8 cellular contexts compared by ENCODE assay signal in genomic region chr6:33427585-33428218, GRCh38. TPM values are rescaled to one million over a fixed set of nuclear protein-coding genes. Genes with fewer than 3 reads are reported as not detected.
DNase-seq lines count a peak whose midpoint lies in the region; ATAC-seq and TF ChIP-seq lines count a peak whose summit lies in the region.

No MANE protein-coding gene starts in this region.

- H3K27ac ChIP-seq in colonic mucosa (no peak overlapping the region), right lobe of liver (peak overlapping the region in 1 of 3 donors; percentile 18)

- H3K9ac ChIP-seq in colonic mucosa (ENCODE audit: low read depth in 2 of 2, low read length in 2 of 2), result peak overlapping the region; percentile 48 to 78

- WGBS in right lobe of liver (ENCODE audit: insufficient coverage, low coverage, low lambda C conversion rate, missing lambda C conversion rate), result 0% methylated on average over 6 of the region's 79 CpGs

- no peak for TF ChIP-seq CTCF in BE2C (IDR thresholded peaks at IDR 0.05; ENCODE audit: low read depth, low read length)
- no peak for TF ChIP-seq CTCF in HFF-Myc (IDR thresholded peaks at IDR 0.05; ENCODE audit: low read depth, low read length, missing control alignments)
- no peak for TF ChIP-seq CTCF in activated B cell treated with CpG ODN at 0.5 μM for 24 hours (IDR thresholded peaks at IDR 0.05)
- no peak for TF ChIP-seq CTCF in colonic mucosa (IDR thresholded peaks at IDR 0.05)
- no peak for TF ChIP-seq CTCF in right lobe of liver (IDR thresholded peaks at IDR 0.05)

- H3K36me3 ChIP-seq in BE2C, result no peaks in the 10 kb centered on the region
- H3K36me3 ChIP-seq in colonic mucosa, result no peaks in the 10 kb centered on the region
- H3K36me3 ChIP-seq in right lobe of liver, result no peaks in the 10 kb centered on the region

- H3K27me3 Mint-ChIP-seq in activated B cell treated with CpG ODN at 0.5 μM for 24 hours, result no peaks in the 10 kb centered on the region

- H3K4me1 ChIP-seq in BE2C (peaks cover 6% of the 10 kb centered on the region; the same call in 1 of the 2 replicates), colonic mucosa (peaks cover 7% of the 10 kb centered on the region), right lobe of liver (peaks cover 0 to 24% (median 0%) of the 10 kb centered on the region in 4 donors)

- ATAC-seq in activated B cell treated with CpG ODN at 0.5 μM for 24 hours (ENCODE audit: low read depth) (peak; percentile 22), right lobe of liver (no peak), GM18867 (IDR thresholded peaks at IDR 0.05; ENCODE audit: unreplicated experiment) (no peak)

- H3K4me1 Mint-ChIP-seq in activated B cell treated with CpG ODN at 0.5 μM for 24 hours, result peaks cover 84% of the 10 kb centered on the region

- H3K27me3 ChIP-seq in BE2C (no peaks in the 10 kb centered on the region), colonic mucosa (no peaks in the 10 kb centered on the region), right lobe of liver (no peaks in the 10 kb centered on the region)

- H3K9me3 Mint-ChIP-seq in activated B cell treated with CpG ODN at 0.5 μM for 24 hours, result no peaks in the 10 kb centered on the region

- H3K4me3 ChIP-seq in BE2C (ENCODE audit: low read depth, low read length), result peak overlapping the region; percentile 61
- peak overlapping the region; percentile 53 for H3K4me3 ChIP-seq in HFF-Myc (replicated peaks; ENCODE audit: low read depth, low read length)
- peak overlapping the region; percentile 40 for H3K4me3 ChIP-seq in colonic mucosa
- H3K4me3 ChIP-seq in right lobe of liver, result peak overlapping the region; percentile 31 to 46 (median 38)

- no peak for TF ChIP-seq POLR2A in right lobe of liver (IDR thresholded peaks at IDR 0.05)

- peak overlapping the region; percentile 87 for H3K4me3 Mint-ChIP-seq in activated B cell treated with CpG ODN at 0.5 μM for 24 hours

- CTCF ChIA-PET in activated B cell treated with CpG ODN at 0.5 μM for 24 hours (lab: Charles Lee), result no interaction called here

- intact Hi-C loops in activated B cell treated with CpG ODN at 0.5 μM for 24 hours (cut with micrococcal nuclease), result loop anchor here (2.0 to 5.0 kb wide), 3 partner anchors 130 to 270 kb away; partner anchors contain the start of gene RGL2
- intact Hi-C loops in colonic mucosa (cut with DNase I), result no loop called here
- intact Hi-C loops in right lobe of liver (cut with DNase I), result no loop called here

- peak overlapping the region; percentile 89 for H3K27ac Mint-ChIP-seq in activated B cell treated with CpG ODN at 0.5 μM for 24 hours

- POLR2A ChIA-PET in activated B cell treated with CpG ODN at 0.5 μM for 24 hours (lab: Charles Lee), result interaction anchor here (1.9 to 2.0 kb wide), 2 partner anchors 27 to 143 kb away, joined by 8 read pairs; partner anchors contain the start of gene ZBTB9

- no peaks in the 10 kb centered on the region for H3K36me3 Mint-ChIP-seq in activated B cell treated with CpG ODN at 0.5 μM for 24 hours (ENCODE audit: low read depth)

- DNase-seq in BE2C (peak; percentile 66), HFF-Myc (ENCODE audit: extremely low read depth, low read depth) (no peak), activated B cell treated with CpG ODN at 0.5 μM for 24 hours (peak; percentile 67), colonic mucosa (peak; percentile 65), right lobe of liver (peak in 2 of 3 donors; percentile 72 to 73), AML-193 (lab: John Stamatoyannopoulos, UW) (no peak)
- peak; percentile 49 to 58 (median 57) for DNase-seq in stimulated activated CD4-positive, alpha-beta T cell treated with anti-CD3 and anti-CD28 coated beads, TNF-alpha, amount 100 ng/mL, for 4 hours (ENCODE audit: low read depth in 3 of 3)

- H3K9me3 ChIP-seq in BE2C, result no peaks in the 10 kb centered on the region
- no peaks in the 10 kb centered on the region for H3K9me3 ChIP-seq in colonic mucosa
- H3K9me3 ChIP-seq in right lobe of liver, result no peaks in the 10 kb centered on the region

RNA-seq across cellular contexts. Expression of gene SYNGAP1, which starts 7.8 kb away (rescaled TPM):
- 191 TPM for polyA plus RNA-seq in BE2C (2012; ENCODE audit: insufficient read depth, insufficient read length, low read depth)
- total RNA-seq in activated B cell treated with CpG ODN at 0.5 μM for 24 hours (19.5 and 25.4 TPM in 2 replicates), colonic mucosa (10 to 100 TPM in 1 of 2 donors, 1 to 10 TPM in 1; 5.3 to 10.4 TPM), right lobe of liver (1 to 10 TPM; 1.8 to 4.1 (median 2.8) TPM)

RNA-seq across cellular contexts. Expression of gene CUTA, which starts 9.8 kb away (rescaled TPM):
- polyA plus RNA-seq in BE2C (2012; ENCODE audit: insufficient read depth, insufficient read length, low read depth), result 362 TPM
- total RNA-seq in activated B cell treated with CpG ODN at 0.5 μM for 24 hours (111 and 120 TPM in 2 replicates), colonic mucosa (100 to 1,000 TPM; 145 to 172 TPM), right lobe of liver (100 to 1,000 TPM in 3 of 6 experiments, 10 to 100 TPM in 3; 81.4 to 114 (median 97.4) TPM)

RNA-seq across cellular contexts. Expression of gene PHF1, which starts 16.9 kb away (rescaled TPM):
- 61.3 TPM for polyA plus RNA-seq in BE2C (2012; ENCODE audit: insufficient read depth, insufficient read length, low read depth)
- total RNA-seq in activated B cell treated with CpG ODN at 0.5 μM for 24 hours (76.0 and 83.4 TPM in 2 replicates), colonic mucosa (10 to 100 TPM; 21.9 to 39.5 TPM), right lobe of liver (10 to 100 TPM; 14.7 to 21.3 (median 18.3) TPM)

RNA-seq across cellular contexts. Expression of gene ZBTB9, which starts 26.7 kb away (rescaled TPM):
- 90.5 TPM for polyA plus RNA-seq in BE2C (2012; ENCODE audit: insufficient read depth, insufficient read length, low read depth)
- total RNA-seq in activated B cell treated with CpG ODN at 0.5 μM for 24 hours (10.7 and 12.5 TPM in 2 replicates), colonic mucosa (1 to 10 TPM; 4.8 to 8.1 TPM), right lobe of liver (1 to 10 TPM; 2.5 to 3.8 (median 2.9) TPM)

RNA-seq across cellular contexts. Expression of gene KIFC1, which starts 36.1 kb away (rescaled TPM):
- polyA plus RNA-seq in BE2C (2012; ENCODE audit: insufficient read depth, insufficient read length, low read depth), result 13.5 TPM
- 1.9 and 2.2 TPM in 2 replicates for total RNA-seq in activated B cell treated with CpG ODN at 0.5 μM for 24 hours
- total RNA-seq in colonic mucosa, result 10 to 100 TPM; 15.8 to 74.6 TPM
- 1 to 10 TPM in 3 of 6 experiments, under 1 TPM in 2, not detected in 1; 0.29 to 4.4 (median 1.3) TPM for total RNA-seq in right lobe of liver

Comparison
In these comparisons a context has a peak if more than half of its experiments do, and no peak if none do; other contexts are left out.
1. DNase-seq: peak in BE2C (single experiment), activated B cell treated with CpG ODN at 0.5 μM for 24 hours (single experiment), colonic mucosa (single experiment), right lobe of liver (2 of 3) and stimulated activated CD4-positive, alpha-beta T cell treated with anti-CD3 and anti-CD28 coated beads, TNF-alpha, amount 100 ng/mL, for 4 hours (3 of 3); none in HFF-Myc (single experiment) and AML-193 (0 of 2).
2. Peak in every context shown above with its lines, with median percentiles within 50 percentile points of each other: H3K4me3 ChIP-seq.